8 cellular contexts compared by ENCODE assay signal in genomic region chr5:126594077-126594476, GRCh38. TPM values are rescaled to one million over a fixed set of nuclear protein-coding genes. Genes with fewer than 3 reads are reported as not detected.
DNase-seq lines count a peak whose midpoint lies in the region; ATAC-seq and TF ChIP-seq lines count a peak whose summit lies in the region.

No MANE protein-coding gene starts in this region.

- ATAC-seq in GM18498 (IDR thresholded peaks at IDR 0.05; ENCODE audit: unreplicated experiment) = no peak
- ATAC-seq in HG03280 (IDR thresholded peaks at IDR 0.05; ENCODE audit: unreplicated experiment) = no peak
- no peak for ATAC-seq in GM18519 (IDR thresholded peaks at IDR 0.05; ENCODE audit: low FRiP score, unreplicated experiment)

- peak overlapping the region; percentile 76 for H3K4me3 ChIP-seq in AG04449 (ENCODE audit: low read depth, low read length)
- peak overlapping the region; percentile 86 for H3K4me3 ChIP-seq in coronary artery

- TF ChIP-seq CTCF in AG04449 (IDR thresholded peaks at IDR 0.05; ENCODE audit: insufficient read depth, low read length, missing control alignments) (no peak), coronary artery (IDR thresholded peaks at IDR 0.05) (no peak)

- H3K27ac ChIP-seq in coronary artery = no peak overlapping the region

- DNase-seq in AG04449 (ENCODE audit: low read depth, low spot score) = no peak
- peak; percentile 11 for DNase-seq in HS-5 (ENCODE audit: low read depth)
- no peak for DNase-seq in coronary artery (ENCODE audit: low spot score)
- peak; percentile 3 for DNase-seq in myocyte (ENCODE audit: low read depth)
- no peak for DNase-seq in NCI-H1694 (lab: John Stamatoyannopoulos, UW)

- POLR2A ChIA-PET in AG04449 (lab: Yijun Ruan, JAX) = interaction anchor here (1.1 to 1.4 kb wide), 2 partner anchors 15 to 184 kb away, joined by 4 to 6 read pairs; no protein-coding TSS in a partner anchor

- CTCF ChIA-PET in AG04449 (lab: Yijun Ruan, JAX) = interaction anchor here (1.0 to 5.7 kb wide), 14 partner anchors 8 to 899 kb away, joined by 3 to 57 read pairs (median 8); no protein-coding TSS in a partner anchor

RNA-seq across cellular contexts. Expression of gene ALDH7A1, which starts 0.9 kb away (rescaled TPM):
- 19.0 and 22.1 TPM in 2 replicates for total RNA-seq in myocyte
- 70.4 TPM for polyA plus RNA-seq in myocyte (2012)

RNA-seq across cellular contexts. Expression of gene PHAX, which starts 6.7 kb away (rescaled TPM):
- total RNA-seq in myocyte = 33.2 and 40.5 TPM in 2 replicates
- 33.8 TPM for polyA plus RNA-seq in myocyte (2012)

Comparison
In these comparisons a context has a peak if more than half of its experiments do, and no peak if none do; other contexts are left out.
1. DNase-seq: peak in HS-5 (single experiment) and myocyte (single experiment); none in AG04449 (single experiment), coronary artery (single experiment) and NCI-H1694 (single experiment).